8 cellular contexts compared by ENCODE assay signal in the genomic region with DNA sequence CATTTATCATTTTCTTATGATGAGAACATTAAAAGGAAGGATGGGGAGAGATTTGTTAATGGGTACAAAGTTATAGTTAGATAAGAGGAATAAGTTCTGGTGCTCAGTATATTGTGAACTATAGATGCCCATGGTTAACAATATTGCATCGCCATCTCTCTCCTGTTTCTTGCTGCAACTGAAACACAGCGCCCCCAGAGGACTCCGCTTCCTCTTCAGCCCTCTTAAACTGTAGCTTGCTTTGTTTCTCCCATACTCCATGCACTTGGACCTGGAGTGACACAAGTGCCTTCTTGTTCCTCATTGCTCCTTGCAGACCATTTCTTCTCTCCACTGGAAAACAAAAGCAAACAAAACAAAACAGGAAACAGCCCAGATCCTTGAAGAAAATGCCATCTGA.
DNase-seq lines count a peak whose midpoint lies in the region; ATAC-seq and TF ChIP-seq lines count a peak whose summit lies in the region.

No MANE protein-coding gene starts in this region.

- WGBS in GM23248 (ENCODE audit: low coverage in 1 of 2, low lambda C conversion rate in 2 of 2, missing lambda C conversion rate in 2 of 2), 2 experiments: 46 to 51% methylated on average over 3 of the region's 3 CpGs

- no peaks in the 10 kb centered on the region for H3K36me3 ChIP-seq in GM23248 (ENCODE audit: low read depth)

- H3K9me3 ChIP-seq in GM23248 (ENCODE audit: low read depth): no peaks in the 10 kb centered on the region

- H3K4me3 ChIP-seq in AG10803 (ENCODE audit: low read length) (no peak overlapping the region), GM23248 (no peak overlapping the region)

- no peaks in the 10 kb centered on the region for H3K4me1 ChIP-seq in GM23248 (ENCODE audit: insufficient read depth)

- no peaks in the 10 kb centered on the region for H3K79me2 ChIP-seq in GM23248 (ENCODE audit: insufficient read depth)

- no peak overlapping the region for H3K27ac ChIP-seq in GM23248

- H4K20me1 ChIP-seq in GM23248 (ENCODE audit: insufficient read depth): no peaks in the 10 kb centered on the region

- ATAC-seq in HG02759 (IDR thresholded peaks at IDR 0.05; ENCODE audit: unreplicated experiment) (no peak), GM18520 (IDR thresholded peaks at IDR 0.05; ENCODE audit: unreplicated experiment) (no peak), HG02884 (IDR thresholded peaks at IDR 0.05; ENCODE audit: unreplicated experiment) (no peak)

- in situ Hi-C loops in GM23248 (cut with MboI): no loop called here

- no peak overlapping the region for H3K4me2 ChIP-seq in GM23248 (ENCODE audit: unreplicated experiment)

- no peak overlapping the region for H3K9ac ChIP-seq in GM23248

- no peaks in the 10 kb centered on the region for H3K9me2 ChIP-seq in GM23248 (ENCODE audit: insufficient read depth)

- H3K27me3 ChIP-seq in GM23248 (replicated peaks; ENCODE audit: insufficient read depth): no peaks in the 10 kb centered on the region; the same call in 1 of the 2 replicates

- no peak overlapping the region for H2AFZ ChIP-seq in GM23248

- TF ChIP-seq CTCF in AG10803 (conservative IDR thresholded peaks at IDR 0.05; ENCODE audit: low read length): peak; percentile 59

- H3F3A ChIP-seq in GM23248 (ENCODE audit: insufficient read depth): no peaks in the 10 kb centered on the region

- DNase-seq in AG10803 (ENCODE audit: low read depth): peak; percentile 35
- peak; percentile 55 for DNase-seq in GM23248
- peak; percentile 27 for DNase-seq in SKM-1 treated with dmso at 0.1 percent for 144 hours (lab: John Stamatoyannopoulos, UW; ENCODE audit: unreplicated experiment)
- peak; percentile 0 to 3 for DNase-seq in hippocampal formation (lab: John Stamatoyannopoulos, UW)
- DNase-seq in activated CD8-positive, alpha-beta memory T cell treated with anti-CD3 and anti-CD28 coated beads, Interleukin-2, amount 50 U/mL, for 48 hours: no peak
